Comparison of ENCODE assay signal across 31 cellular contexts in genomic region chr15:40034186-40034946, GRCh38. TPM values are rescaled to one million over a fixed set of nuclear protein-coding genes. Genes with fewer than 3 reads are reported as not detected.
A peak's percentile ranks its signal among the peaks of the same experiment; 100 is the strongest.
DNase-seq lines count a peak whose midpoint lies in the region; ATAC-seq and TF ChIP-seq lines count a peak whose summit lies in the region.
"Had no signal": no experiment of that assay in that cellular context is flagged by ENCODE, and none has a peak within 500 bp of the region (broad histone marks: within the 10 kb centered on the region; RNA-seq: fewer than 3 reads in every experiment).

No MANE protein-coding gene starts in this region.

- no peaks in the 10 kb centered on the region for H3K27me3 Mint-ChIP-seq in activated T-cell treated with anti-CD3 and anti-CD28 coated beads, Interleukin-2, amount 50 U/mL, for 24 hours
- H3K27me3 Mint-ChIP-seq in brain (peaks cover 13% of the 10 kb centered on the region), osteocyte (ENCODE audit: unreplicated experiment) (no peaks in the 10 kb centered on the region)
- H3K27me3 Mint-ChIP-seq: activated CD4-positive, alpha-beta T cell treated with anti-CD3 and anti-CD28 coated beads, Interleukin-2, amount 10 ng/mL, durations not matched to agents 7 days and 5 days; activated naive CD8-positive, alpha-beta T cell treated with anti-CD3 and anti-CD28 coated beads, Interleukin-2, amount 10 ng/mL, durations not matched to agents 7 days and 5 days; IgD-negative memory B cell; naive thymus-derived CD8-positive, alpha-beta T cell had no signal

- H3K4me1 Mint-ChIP-seq in activated T-cell treated with anti-CD3 and anti-CD28 coated beads, Interleukin-2, amount 50 U/mL, for 24 hours (ENCODE audit: low read depth), result peaks cover 35% of the 10 kb centered on the region
- H3K4me1 Mint-ChIP-seq in brain (peaks cover 67% of the 10 kb centered on the region), osteocyte (ENCODE audit: unreplicated experiment) (peaks cover 14% of the 10 kb centered on the region)

- no peak for DNase-seq in activated T-cell treated with anti-CD3 and anti-CD28 coated beads, Interleukin-2, amount 50 U/mL, for 24 hours
- no peak for DNase-seq in activated T-cell treated with anti-CD3 and anti-CD28 coated beads, Interleukin-2, amount 50 U/mL, for 48 hours
- peak in 1 of 2 experiments; percentile 27 for DNase-seq in SJCRH30
- DNase-seq in osteocyte (ENCODE audit: extremely low spot score, unreplicated experiment), result peak; percentile 11
- DNase-seq in activated naive CD4-positive, alpha-beta T cell treated with anti-CD3 and anti-CD28 coated beads, Interleukin-2, amount 50 U/mL, for 72 hours (ENCODE audit: low spot score in 2 of 2), result no peak
- DNase-seq: activated CD4-positive, alpha-beta T cell treated with anti-CD3 and anti-CD28 coated beads, Interleukin-2, amount 10 ng/mL, durations not matched to agents 7 days and 5 days; activated naive CD8-positive, alpha-beta T cell treated with anti-CD3 and anti-CD28 coated beads, Interleukin-2, amount 10 ng/mL, durations not matched to agents 7 days and 5 days; Calu3; DMS79; effector CD8-positive, alpha-beta T cell; H9; heart right ventricle; midbrain; naive thymus-derived CD8-positive, alpha-beta T cell; NCI-H1048; NCI-H1694; NCI-H774; stimulated activated naive CD4-positive, alpha-beta T cell; T1000; upper lobe of right lung had no signal

- H3K9me3 Mint-ChIP-seq in activated T-cell treated with anti-CD3 and anti-CD28 coated beads, Interleukin-2, amount 50 U/mL, for 24 hours, result no peaks in the 10 kb centered on the region
- peaks cover 0 to 2% (median 0%) of the 10 kb centered on the region in 5 experiments for H3K9me3 Mint-ChIP-seq in brain
- H3K9me3 Mint-ChIP-seq in osteocyte (ENCODE audit: unreplicated experiment), result no peaks in the 10 kb centered on the region
- no peaks in the 10 kb centered on the region for H3K9me3 Mint-ChIP-seq in activated naive CD4-positive, alpha-beta T cell treated with anti-CD3 and anti-CD28 coated beads, Interleukin-2, amount 50 U/mL, for 72 hours
- H3K9me3 Mint-ChIP-seq: activated CD4-positive, alpha-beta T cell treated with anti-CD3 and anti-CD28 coated beads, Interleukin-2, amount 10 ng/mL, durations not matched to agents 7 days and 5 days; activated naive CD8-positive, alpha-beta T cell treated with anti-CD3 and anti-CD28 coated beads, Interleukin-2, amount 10 ng/mL, durations not matched to agents 7 days and 5 days; activated T-helper 2 cell treated with anti-CD3 and anti-CD28 coated beads, Interferon-gamma antibody, Interleukin-2, Interleukin-4, amounts not matched to agents 10 μg/mL and 5 μg/mL and 100 μg/mL, durations not matched to agents 14 hours and 24 hours and 36 hours; CD14-positive monocyte; H9; IgD-negative memory B cell; naive thymus-derived CD8-positive, alpha-beta T cell; WTC11 had no signal

- H3K27ac Mint-ChIP-seq in activated T-cell treated with anti-CD3 and anti-CD28 coated beads, Interleukin-2, amount 50 U/mL, for 24 hours, result peak overlapping the region; percentile 74
- H3K27ac Mint-ChIP-seq in brain, result peak overlapping the region in 3 of 5 experiments; percentile 40 to 63 (median 51)
- H3K27ac Mint-ChIP-seq in osteocyte (ENCODE audit: unreplicated experiment), result no peak overlapping the region
- H3K27ac Mint-ChIP-seq in activated naive CD4-positive, alpha-beta T cell treated with anti-CD3 and anti-CD28 coated beads, Interleukin-2, amount 50 U/mL, for 72 hours, result peak overlapping the region in 1 of 2 donors; percentile 5
- H3K27ac Mint-ChIP-seq: activated CD4-positive, alpha-beta T cell treated with anti-CD3 and anti-CD28 coated beads, Interleukin-2, amount 10 ng/mL, durations not matched to agents 7 days and 5 days; activated naive CD8-positive, alpha-beta T cell treated with anti-CD3 and anti-CD28 coated beads, Interleukin-2, amount 10 ng/mL, durations not matched to agents 7 days and 5 days; activated T-helper 2 cell treated with anti-CD3 and anti-CD28 coated beads, Interferon-gamma antibody, Interleukin-2, Interleukin-4, amounts not matched to agents 10 μg/mL and 5 μg/mL and 100 μg/mL, durations not matched to agents 14 hours and 24 hours and 36 hours; IgD-negative memory B cell; WTC11 had no signal

- H3K27ac ChIP-seq in SJCRH30, result peak overlapping the region; percentile 60
- H3K27ac ChIP-seq: ascending aorta, coronary artery, epithelial cell of prostate, skin epidermis, upper lobe of right lung had no signal

- H3K36me3 ChIP-seq in SJCRH30, result peaks cover 72% of the 10 kb centered on the region

- no peaks in the 10 kb centered on the region for H3K27me3 ChIP-seq in SJCRH30
- H3K27me3 ChIP-seq: ascending aorta, heart right ventricle, upper lobe of right lung had no signal

- peaks cover 92% of the 10 kb centered on the region for H3K36me3 Mint-ChIP-seq in activated T-cell treated with anti-CD3 and anti-CD28 coated beads, Interleukin-2, amount 50 U/mL, for 24 hours (ENCODE audit: low read depth)
- H3K36me3 Mint-ChIP-seq in brain (peaks cover 72% of the 10 kb centered on the region), osteocyte (ENCODE audit: unreplicated experiment) (peaks cover 47% of the 10 kb centered on the region)
- peaks cover 30 to 36% of the 10 kb centered on the region in 2 donors for H3K36me3 Mint-ChIP-seq in activated naive CD4-positive, alpha-beta T cell treated with anti-CD3 and anti-CD28 coated beads, Interleukin-2, amount 50 U/mL, for 72 hours

- H3K4me1 ChIP-seq in SJCRH30, result peaks cover 11% of the 10 kb centered on the region

- TF ChIP-seq CTCF in brain (conservative IDR thresholded peaks at IDR 0.05), result no peak
- no peak for TF ChIP-seq CTCF in osteocyte (IDR thresholded peaks at IDR 0.05)

- H3K4me3 Mint-ChIP-seq in activated T-cell treated with anti-CD3 and anti-CD28 coated beads, Interleukin-2, amount 50 U/mL, for 24 hours, result no peak overlapping the region
- H3K4me3 Mint-ChIP-seq in brain (peak overlapping the region in 1 of 5 experiments; percentile 37), osteocyte (ENCODE audit: unreplicated experiment) (no peak overlapping the region)
- H3K4me3 Mint-ChIP-seq: activated CD4-positive, alpha-beta T cell treated with anti-CD3 and anti-CD28 coated beads, Interleukin-2, amount 10 ng/mL, durations not matched to agents 7 days and 5 days; activated naive CD8-positive, alpha-beta T cell treated with anti-CD3 and anti-CD28 coated beads, Interleukin-2, amount 10 ng/mL, durations not matched to agents 7 days and 5 days; CD14-positive monocyte; H9; IgD-negative memory B cell; naive thymus-derived CD8-positive, alpha-beta T cell; WTC11 had no signal

- ATAC-seq in esophagus mucosa (no peak), HG03095 (IDR thresholded peaks at IDR 0.05; ENCODE audit: unreplicated experiment) (no peak)
- ATAC-seq in activated naive CD4-positive, alpha-beta T cell treated with anti-CD3 and anti-CD28 coated beads, Interleukin-2, amount 50 U/mL, for 72 hours, result no peak
- ATAC-seq: heart right ventricle; naive thymus-derived CD8-positive, alpha-beta T cell; upper lobe of right lung; WTC11 had no signal

- no peak overlapping the region for H3K4me3 ChIP-seq in SJCRH30
- H3K4me3 ChIP-seq: ascending aorta, coronary artery, heart right ventricle, skin epidermis, upper lobe of right lung had no signal

- H3K9me3 ChIP-seq in SJCRH30 (replicated peaks), result no peaks in the 10 kb centered on the region
- H3K9me3 ChIP-seq: ascending aorta, heart right ventricle, upper lobe of right lung had no signal

RNA-seq across cellular contexts. Expression of gene SRP14, which starts 4.6 kb away (rescaled TPM):
- total RNA-seq in SJCRH30 (2014; rRNA removed; shearing (Covaris generic)), result 406 and 411 TPM in 2 replicates
- polyA plus RNA-seq in brain (ENCODE audit: insufficient read depth, low read depth, low replicate concordance), result 457 TPM
- total RNA-seq in osteocyte (181 and 196 TPM in 2 replicates), esophagus mucosa (99.7 TPM)
- 100 to 1,000 TPM; 146 to 182 TPM for total RNA-seq in activated naive CD4-positive, alpha-beta T cell treated with anti-CD3 and anti-CD28 coated beads, Interleukin-2, amount 50 U/mL, for 72 hours
